ENCODE assay signal across 8 cellular contexts in the genomic region with DNA sequence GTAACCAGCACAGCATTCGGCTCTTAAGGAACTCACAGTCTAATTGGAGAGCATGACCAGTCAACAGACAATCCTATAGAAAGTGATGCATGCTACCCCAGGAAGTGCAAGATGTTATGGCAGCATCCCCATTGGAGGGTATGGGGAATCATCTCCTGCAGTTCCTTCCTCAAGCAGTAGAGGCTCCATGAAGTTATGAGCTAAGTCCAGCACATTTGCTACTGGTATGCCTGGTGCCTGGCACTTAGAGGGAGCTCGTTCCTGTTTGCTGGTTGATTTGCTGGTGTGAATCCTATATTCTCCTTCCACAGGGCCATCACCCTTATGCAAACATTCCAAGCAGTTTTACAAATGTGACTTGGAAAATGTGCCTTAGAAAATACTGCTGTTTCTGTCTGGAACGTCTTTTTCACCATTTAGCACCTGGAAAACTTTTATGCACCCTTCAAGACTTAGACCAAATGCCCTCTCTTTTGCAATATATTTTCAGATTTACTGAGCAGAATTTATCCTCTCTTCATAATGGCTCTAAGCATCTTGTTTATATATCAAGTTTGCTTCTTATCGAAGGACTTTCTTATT.
A peak's percentile ranks its signal among the peaks of the same experiment; 100 is the strongest.
DNase-seq lines count a peak whose midpoint lies in the region; ATAC-seq and TF ChIP-seq lines count a peak whose summit lies in the region.

No MANE protein-coding gene starts in this region.

- no peaks in the 10 kb centered on the region for H3K27me3 ChIP-seq in colonic mucosa

- intact Hi-C loops in colonic mucosa (cut with DNase I) = loop anchor here (5.0 kb wide), 1 partner anchor 199 kb away; no protein-coding TSS in a partner anchor

- no peaks in the 10 kb centered on the region for H3K9me3 Mint-ChIP-seq in neural crest cell

- peaks cover 95% of the 10 kb centered on the region for H3K27me3 Mint-ChIP-seq in neural crest cell (ENCODE audit: low read depth)

- H3K4me1 ChIP-seq in colonic mucosa = no peaks in the 10 kb centered on the region

- no peaks in the 10 kb centered on the region for H3K36me3 ChIP-seq in colonic mucosa

- ATAC-seq in HG02870 (IDR thresholded peaks at IDR 0.05; ENCODE audit: unreplicated experiment) (peak; percentile 55), GM21526 (IDR thresholded peaks at IDR 0.05; ENCODE audit: low FRiP score, unreplicated experiment) (no peak), GM19395 (IDR thresholded peaks at IDR 0.05; ENCODE audit: unreplicated experiment) (no peak)

- peak; percentile 14 for DNase-seq in EH (ENCODE audit: low read depth)
- DNase-seq in NCI-H748 (lab: John Stamatoyannopoulos, UW; ENCODE audit: unreplicated experiment) = peak; percentile 63
- peak; percentile 17 for DNase-seq in colonic mucosa
- peak; percentile 36 for DNase-seq in neural crest cell (ENCODE audit: low read depth, low spot score)
- no peak for DNase-seq in activated T-cell treated with anti-CD3 and anti-CD28 coated beads, Interleukin-2, amount 50 U/mL, for 1 hour

- no peak overlapping the region for H3K4me3 Mint-ChIP-seq in neural crest cell

- H3K27ac Mint-ChIP-seq in neural crest cell (ENCODE audit: unreplicated experiment) = no peak overlapping the region

- no peak overlapping the region for H3K27ac ChIP-seq in colonic mucosa

- H3K4me1 Mint-ChIP-seq in neural crest cell = no peaks in the 10 kb centered on the region

- H3K4me3 ChIP-seq in colonic mucosa = no peak overlapping the region

- no peaks in the 10 kb centered on the region for H3K36me3 Mint-ChIP-seq in neural crest cell (ENCODE audit: low read depth)

- TF ChIP-seq CTCF in colonic mucosa (IDR thresholded peaks at IDR 0.05) = no peak
- peak; percentile 69 for TF ChIP-seq CTCF in neural crest cell (conservative IDR thresholded peaks at IDR 0.05)

- no peaks in the 10 kb centered on the region for H3K9me3 ChIP-seq in colonic mucosa

- no peak overlapping the region for H3K9ac ChIP-seq in colonic mucosa (ENCODE audit: low read depth in 2 of 2, low read length in 2 of 2)
